1 cellular context compared by ENCODE assay signal in the genomic region with DNA sequence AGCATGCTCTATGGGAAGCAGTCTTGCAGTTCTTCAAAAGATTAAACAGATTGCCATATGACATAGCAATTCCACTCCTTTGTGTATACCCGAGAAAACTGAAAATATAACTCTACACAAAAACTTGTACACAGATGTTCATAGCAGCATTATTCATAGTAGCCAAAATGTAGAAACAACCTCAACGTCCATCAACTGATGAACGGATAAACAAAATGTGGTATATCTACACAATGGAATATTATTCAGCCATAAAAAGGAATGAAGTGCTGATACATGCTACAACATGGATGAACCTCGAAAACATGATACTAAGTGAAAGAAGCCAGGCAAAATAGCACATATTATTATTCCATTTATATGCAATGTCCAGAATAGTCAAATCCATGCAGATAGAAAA.
TF ChIP-seq lines count a peak whose summit lies in the region.

No MANE protein-coding gene starts in this region.

TF ChIP-seq in SK-N-SH, 30 proteins besides CTCF, POLR2A, EP300 and RAD21 (continued from another document):
- TF ChIP-seq, protein P1, sequence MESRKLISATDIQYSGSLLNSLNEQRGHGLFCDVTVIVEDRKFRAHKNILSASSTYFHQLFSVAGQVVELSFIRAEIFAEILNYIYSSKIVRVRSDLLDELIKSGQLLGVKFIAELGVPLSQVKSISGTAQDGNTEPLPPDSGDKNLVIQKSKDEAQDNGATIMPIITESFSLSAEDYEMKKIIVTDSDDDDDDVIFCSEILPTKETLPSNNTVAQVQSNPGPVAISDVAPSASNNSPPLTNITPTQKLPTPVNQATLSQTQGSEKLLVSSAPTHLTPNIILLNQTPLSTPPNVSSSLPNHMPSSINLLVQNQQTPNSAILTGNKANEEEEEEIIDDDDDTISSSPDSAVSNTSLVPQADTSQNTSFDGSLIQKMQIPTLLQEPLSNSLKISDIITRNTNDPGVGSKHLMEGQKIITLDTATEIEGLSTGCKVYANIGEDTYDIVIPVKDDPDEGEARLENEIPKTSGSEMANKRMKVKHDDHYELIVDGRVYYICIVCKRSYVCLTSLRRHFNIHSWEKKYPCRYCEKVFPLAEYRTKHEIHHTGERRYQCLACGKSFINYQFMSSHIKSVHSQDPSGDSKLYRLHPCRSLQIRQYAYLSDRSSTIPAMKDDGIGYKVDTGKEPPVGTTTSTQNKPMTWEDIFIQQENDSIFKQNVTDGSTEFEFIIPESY (IDR thresholded peaks at IDR 0.05; ENCODE audit: borderline replicate concordance, low read depth) = no peak
- no peak for TF ChIP-seq EZH2phosphoT487 (IDR thresholded peaks at IDR 0.05; ENCODE audit: borderline replicate concordance, low read depth)
- TF ChIP-seq POLR2AphosphoS5 (IDR thresholded peaks at IDR 0.05; ENCODE audit: low read depth, low read length) = no peak
- TF ChIP-seq, protein P2, sequence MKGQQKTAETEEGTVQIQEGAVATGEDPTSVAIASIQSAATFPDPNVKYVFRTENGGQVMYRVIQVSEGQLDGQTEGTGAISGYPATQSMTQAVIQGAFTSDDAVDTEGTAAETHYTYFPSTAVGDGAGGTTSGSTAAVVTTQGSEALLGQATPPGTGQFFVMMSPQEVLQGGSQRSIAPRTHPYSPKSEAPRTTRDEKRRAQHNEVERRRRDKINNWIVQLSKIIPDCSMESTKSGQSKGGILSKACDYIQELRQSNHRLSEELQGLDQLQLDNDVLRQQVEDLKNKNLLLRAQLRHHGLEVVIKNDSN (IDR thresholded peaks at IDR 0.05; ENCODE audit: borderline replicate concordance, low read depth) = no peak
- no peak for TF ChIP-seq RFX5 (IDR thresholded peaks at IDR 0.05; ENCODE audit: low read length)
- no peak for TF ChIP-seq FOSL2 (IDR thresholded peaks at IDR 0.05; ENCODE audit: borderline replicate concordance, low read depth)
- TF ChIP-seq MEF2A (IDR thresholded peaks at IDR 0.05; ENCODE audit: borderline replicate concordance, low read depth) = no peak
- TF ChIP-seq, protein P3, sequence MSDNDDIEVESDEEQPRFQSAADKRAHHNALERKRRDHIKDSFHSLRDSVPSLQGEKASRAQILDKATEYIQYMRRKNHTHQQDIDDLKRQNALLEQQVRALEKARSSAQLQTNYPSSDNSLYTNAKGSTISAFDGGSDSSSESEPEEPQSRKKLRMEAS (IDR thresholded peaks at IDR 0.05; ENCODE audit: low read depth) = no peak
